Comparison of ENCODE assay signal across 20 cellular contexts in the genomic region with DNA sequence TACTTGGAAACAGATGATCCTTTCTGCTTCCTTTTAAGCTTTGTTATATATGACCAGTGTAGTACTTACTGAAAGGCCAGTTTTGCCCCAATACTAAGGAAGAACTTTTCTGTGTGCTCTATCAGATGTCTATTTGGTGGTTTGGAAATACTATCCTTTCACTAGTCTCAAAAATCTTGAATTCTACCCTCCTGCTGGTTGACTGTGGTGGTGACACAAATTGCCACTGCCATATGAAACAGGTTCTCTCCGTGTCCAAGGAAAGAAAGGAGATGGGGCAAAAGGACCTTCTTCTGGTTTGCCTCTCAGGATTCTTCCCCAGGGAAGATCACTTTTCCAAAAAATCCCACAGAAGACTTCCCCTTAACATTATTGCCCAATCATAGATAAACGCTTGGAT. TPM values are rescaled to one million over a fixed set of nuclear protein-coding genes. Genes with fewer than 3 reads are reported as not detected.
DNase-seq lines count a peak whose midpoint lies in the region; ATAC-seq and TF ChIP-seq lines count a peak whose summit lies in the region.
"Had no signal": no experiment of that assay in that cellular context is flagged by ENCODE, and none has a peak within 500 bp of the region (broad histone marks: within the 10 kb centered on the region; RNA-seq: fewer than 3 reads in every experiment).

No MANE protein-coding gene starts in this region.

- WGBS in mammary epithelial cell (ENCODE audit: low coverage, missing lambda C conversion rate), result 66% methylated on average over 2 of the region's 2 CpGs
- 65 to 100% methylated on average over 1 to 2 of the region's 2 CpGs for WGBS in endodermal cell (ENCODE audit: insufficient coverage in 1 of 2, insufficient read length in 1 of 2), 2 experiments

- BruUV-seq in mammary epithelial cell (replicated peaks; lab: Mats Ljungman, UMichigan), result no TSS peak

- intact Hi-C loops in mammary epithelial cell (cut with micrococcal nuclease) (no loop called here), breast epithelium (cut with DNase I; ENCODE audit: low total_unique reads) (no loop called here)

- TF ChIP-seq POLR2A in breast epithelium (IDR thresholded peaks at IDR 0.05), result no peak
- TF ChIP-seq POLR2A in GM18505 (IDR thresholded peaks at IDR 0.05; ENCODE audit: borderline replicate concordance, extremely low read depth, insufficient read depth, insufficient read length), result no peak

- H3K36me3 Mint-ChIP-seq in HFFc6 (ENCODE audit: low read depth), result no peaks in the 10 kb centered on the region
- H3K36me3 Mint-ChIP-seq in endodermal cell (ENCODE audit: low read depth), result no peaks in the 10 kb centered on the region
- H3K36me3 Mint-ChIP-seq in neural progenitor cell, result no peaks in the 10 kb centered on the region

- H2AFZ ChIP-seq in mammary epithelial cell (ENCODE audit: low read depth, low read length), result no peak overlapping the region
- H2AFZ ChIP-seq in neural progenitor cell (replicated peaks), result no peak overlapping the region
- H2AFZ ChIP-seq: GM23248 had no signal

- no peak overlapping the region for H3K4me3 ChIP-seq in mammary epithelial cell (replicated peaks in 1 of 3; ENCODE audit: insufficient read depth in 1 of 3, low read depth in 2 of 3, low read length in 3 of 3)
- H3K4me3 ChIP-seq in breast epithelium, result no peak overlapping the region
- H3K4me3 ChIP-seq in endodermal cell (ENCODE audit: low read length), result no peak overlapping the region
- H3K4me3 ChIP-seq in neural progenitor cell, result no peak overlapping the region
- H3K4me3 ChIP-seq: A549, GM23248 had no signal

- TF ChIP-seq CTCF in mammary epithelial cell (conservative IDR thresholded peaks at IDR 0.05 in 1 of 2, IDR thresholded peaks at IDR 0.05 in 1 of 2; ENCODE audit: extremely low read depth in 1 of 2, insufficient read depth in 1 of 2, low read depth in 1 of 2, low read length in 2 of 2) (peak; percentile 1), breast epithelium (IDR thresholded peaks at IDR 0.05) (no peak), HFFc6 (IDR thresholded peaks at IDR 0.05) (peak; percentile 13; the same call in 1 of the 2 replicates), endodermal cell (conservative IDR thresholded peaks at IDR 0.05) (peak; percentile 54), neural progenitor cell (IDR thresholded peaks at IDR 0.05) (peak; percentile 13)

- H3K27me3 ChIP-seq in mammary epithelial cell (ENCODE audit: insufficient read depth, low read length) (no peaks in the 10 kb centered on the region), breast epithelium (no peaks in the 10 kb centered on the region), endodermal cell (ENCODE audit: control insufficient read depth, insufficient read depth, low read length, poor library complexity, severe bottlenecking) (no peaks in the 10 kb centered on the region), neural progenitor cell (no peaks in the 10 kb centered on the region)

- H3K27ac ChIP-seq in mammary epithelial cell (ENCODE audit: insufficient read depth, low read depth, low read length), result no peak overlapping the region
- no peak overlapping the region for H3K27ac ChIP-seq in breast epithelium
- no peak overlapping the region for H3K27ac ChIP-seq in endodermal cell (ENCODE audit: low read depth, low read length)
- H3K27ac ChIP-seq in neural progenitor cell, result no peak overlapping the region
- H3K27ac ChIP-seq: 22Rv1, A549, C4-2B, GM23248 had no signal

- H3K4me3 Mint-ChIP-seq in HFFc6, result no peak overlapping the region
- no peak overlapping the region for H3K4me3 Mint-ChIP-seq in endodermal cell
- H3K4me3 Mint-ChIP-seq in neural progenitor cell, result no peak overlapping the region
- H3K4me3 Mint-ChIP-seq: CD4-positive, alpha-beta T cell had no signal

- H3F3A ChIP-seq in neural progenitor cell (ENCODE audit: low read depth), result no peaks in the 10 kb centered on the region

- H3K9me3 ChIP-seq in mammary epithelial cell (replicated peaks; ENCODE audit: insufficient read depth, low read length), result no peaks in the 10 kb centered on the region
- H3K9me3 ChIP-seq in breast epithelium, result no peaks in the 10 kb centered on the region
- no peaks in the 10 kb centered on the region for H3K9me3 ChIP-seq in endodermal cell (ENCODE audit: control insufficient read depth, low read length)
- no peaks in the 10 kb centered on the region for H3K9me3 ChIP-seq in neural progenitor cell (ENCODE audit: low read depth)
- H3K9me3 ChIP-seq: A549, Caco-2 had no signal

- H3K27ac Mint-ChIP-seq in HFFc6 (no peak overlapping the region), endodermal cell (no peak overlapping the region), neural progenitor cell (no peak overlapping the region)
- H3K27ac Mint-ChIP-seq: CD4-positive, alpha-beta T cell had no signal

- DNase-seq in mammary epithelial cell, result no peak
- no peak for DNase-seq in breast epithelium (ENCODE audit: low spot score in 2 of 2)
- no peak for DNase-seq in HFFc6
- no peak for DNase-seq in endodermal cell
- DNase-seq in neural progenitor cell (ENCODE audit: low spot score), result no peak
- no peak for DNase-seq in NCI-H524 treated with DMSO at 0.1 percent for 48 hours (lab: John Stamatoyannopoulos, UW)
- no peak for DNase-seq in SKM-1 treated with dmso at 0.1 percent for 144 hours (lab: John Stamatoyannopoulos, UW; ENCODE audit: unreplicated experiment)
- DNase-seq: AML-193; Caco-2; CD4-positive, alpha-beta T cell; DMS79; GF-D8; GM23248; KG1 had no signal

- H3K4me2 ChIP-seq in mammary epithelial cell (ENCODE audit: insufficient read depth, low read depth, low read length), result no peak overlapping the region
- no peak overlapping the region for H3K4me2 ChIP-seq in neural progenitor cell
- H3K4me2 ChIP-seq: A549 had no signal

- H3K9me3 Mint-ChIP-seq in HFFc6 (no peaks in the 10 kb centered on the region), endodermal cell (no peaks in the 10 kb centered on the region), neural progenitor cell (no peaks in the 10 kb centered on the region)
- H3K9me3 Mint-ChIP-seq: CD4-positive, alpha-beta T cell had no signal

- in situ Hi-C loops in mammary epithelial cell (cut with MboI; ENCODE audit: low sequenced_read_pairs in 2 of 2), result no loop called here

- peaks cover 5% of the 10 kb centered on the region; the same call in 1 of the 2 replicates for H3K27me3 Mint-ChIP-seq in HFFc6 (ENCODE audit: insufficient read depth)
- H3K27me3 Mint-ChIP-seq in endodermal cell (ENCODE audit: insufficient read depth), result no peaks in the 10 kb centered on the region
- H3K27me3 Mint-ChIP-seq in neural progenitor cell (ENCODE audit: insufficient read depth, low read depth), result no peaks in the 10 kb centered on the region

- CTCF ChIA-PET in mammary epithelial cell (lab: Charles Lee; ENCODE audit: low non-redundant PET), result no interaction called here

- H3K4me1 Mint-ChIP-seq in HFFc6 (ENCODE audit: low read depth) (no peaks in the 10 kb centered on the region), endodermal cell (no peaks in the 10 kb centered on the region), neural progenitor cell (no peaks in the 10 kb centered on the region)

- H3K9ac ChIP-seq in mammary epithelial cell (ENCODE audit: insufficient read depth, low read length) (no peak overlapping the region), endodermal cell (ENCODE audit: extremely low read depth, low read length, poor library complexity, severe bottlenecking) (no peak overlapping the region), neural progenitor cell (no peak overlapping the region)
- H3K9ac ChIP-seq: GM23248 had no signal

- H4K20me1 ChIP-seq in mammary epithelial cell (ENCODE audit: insufficient read depth, low read length) (no peaks in the 10 kb centered on the region), neural progenitor cell (ENCODE audit: low read depth) (no peaks in the 10 kb centered on the region)

- ATAC-seq in GM18505 (IDR thresholded peaks at IDR 0.05; ENCODE audit: unreplicated experiment), result no peak
- ATAC-seq: A549 had no signal

- H3K79me2 ChIP-seq in mammary epithelial cell (ENCODE audit: insufficient read depth, low read length) (no peaks in the 10 kb centered on the region), neural progenitor cell (ENCODE audit: low read depth) (no peaks in the 10 kb centered on the region)

- dilution Hi-C loops in mammary epithelial cell (cut with HindIII; ENCODE audit: low sequenced_read_pairs), result no loop called here

- no peaks in the 10 kb centered on the region for H3K4me1 ChIP-seq in mammary epithelial cell (ENCODE audit: insufficient read depth, low read length)
- H3K4me1 ChIP-seq in breast epithelium, result no peaks in the 10 kb centered on the region
- H3K4me1 ChIP-seq in endodermal cell (ENCODE audit: control insufficient read depth, insufficient read depth, low read length), result no peaks in the 10 kb centered on the region
- H3K4me1 ChIP-seq in neural progenitor cell, result no peaks in the 10 kb centered on the region
- H3K4me1 ChIP-seq: A549, Caco-2 had no signal

- H3K36me3 ChIP-seq in mammary epithelial cell (ENCODE audit: insufficient read depth, low read length) (no peaks in the 10 kb centered on the region), breast epithelium (no peaks in the 10 kb centered on the region), endodermal cell (ENCODE audit: control insufficient read depth, insufficient read depth, low read length) (no peaks in the 10 kb centered on the region), neural progenitor cell (no peaks in the 10 kb centered on the region)

RNA-seq across cellular contexts. Expression of a gene that starts 6.2 kb away (rescaled TPM):
- not detected for total RNA-seq in mammary epithelial cell
- not detected for polyA plus RNA-seq in mammary epithelial cell
- not detected for polyA minus RNA-seq in mammary epithelial cell
- not detected for total RNA-seq in breast epithelium
- total RNA-seq in HFFc6 (2021; fragmentation: NEBNext Ultra II Directional; extraction: Animal tissue kit (Norgen Biotek cat#: 25700)), result not detected
- not detected for total RNA-seq in endodermal cell
- polyA plus RNA-seq in endodermal cell (2013, experiment 1 of 2), result not detected
- polyA plus RNA-seq in endodermal cell (2013, experiment 2 of 2), result not detected
- not detected in 2 replicates for total RNA-seq in neural progenitor cell (ENCODE audit: low replicate concordance)
- total RNA-seq: Caco-2; CD4-positive, alpha-beta T cell; Daoy; GM23248 had no signal
- polyA plus RNA-seq: A549, BJ, GM23248 had no signal

RNA-seq across cellular contexts. Expression of a gene that starts 8.0 kb away (rescaled TPM):
- not detected for total RNA-seq in mammary epithelial cell
- 0.03 TPM for polyA plus RNA-seq in mammary epithelial cell
- polyA minus RNA-seq in mammary epithelial cell, result not detected
- under 1 TPM in 1 of 3 donors, not detected in 2; 0.29 TPM for total RNA-seq in breast epithelium
- under 1 TPM in 2 of 6 experiments, not detected in 4; 0.14 to 0.40 TPM for total RNA-seq in HFFc6 (2021; fragmentation: NEBNext Ultra II Directional; extraction: Animal tissue kit (Norgen Biotek cat#: 25700))
- under 1 TPM in 1 of 2 donors, not detected in 1; 0.33 TPM for total RNA-seq in endodermal cell
- polyA plus RNA-seq in endodermal cell (2013, experiment 1 of 2), result 0.18 TPM
- polyA plus RNA-seq in endodermal cell (2013, experiment 2 of 2), result not detected
- total RNA-seq in neural progenitor cell (ENCODE audit: low replicate concordance), result 0.09 TPM in 1 of 2 replicates, not detected in the other
- total RNA-seq: Caco-2; CD4-positive, alpha-beta T cell; Daoy; GM23248 had no signal
- polyA plus RNA-seq: A549, BJ, GM23248 had no signal

RNA-seq across cellular contexts. Expression of a gene that starts 8.2 kb away (rescaled TPM):
- total RNA-seq in mammary epithelial cell (10 to 100 TPM; 52.8 to 96.7 TPM), breast epithelium (10 to 100 TPM; 31.8 to 58.8 (median 40.2) TPM), endodermal cell (10 to 100 TPM; 64.4 to 68.8 TPM), neural progenitor cell (ENCODE audit: low replicate concordance) (69.2 and 92.6 TPM in 2 replicates)
- polyA plus RNA-seq in mammary epithelial cell, result 71.7 TPM
- polyA minus RNA-seq in mammary epithelial cell, result 77.7 TPM
- total RNA-seq in HFFc6 (2021; fragmentation: NEBNext Ultra II Directional; extraction: Animal tissue kit (Norgen Biotek cat#: 25700)), result 10 to 100 TPM; 68.3 to 81.3 (median 77.1) TPM
- polyA plus RNA-seq in endodermal cell (2013, experiment 1 of 2), result 72.9 TPM
- 74.3 TPM for polyA plus RNA-seq in endodermal cell (2013, experiment 2 of 2)

Comparison
In these comparisons a context has a peak if more than half of its experiments do, and no peak if none do; other contexts are left out.
1. CTCF ChIP-seq: peak in mammary epithelial cell (2 of 2), HFFc6 (single experiment), endodermal cell (single experiment) and neural progenitor cell (single experiment); none in breast epithelium (0 of 3).